In the genomic region with DNA sequence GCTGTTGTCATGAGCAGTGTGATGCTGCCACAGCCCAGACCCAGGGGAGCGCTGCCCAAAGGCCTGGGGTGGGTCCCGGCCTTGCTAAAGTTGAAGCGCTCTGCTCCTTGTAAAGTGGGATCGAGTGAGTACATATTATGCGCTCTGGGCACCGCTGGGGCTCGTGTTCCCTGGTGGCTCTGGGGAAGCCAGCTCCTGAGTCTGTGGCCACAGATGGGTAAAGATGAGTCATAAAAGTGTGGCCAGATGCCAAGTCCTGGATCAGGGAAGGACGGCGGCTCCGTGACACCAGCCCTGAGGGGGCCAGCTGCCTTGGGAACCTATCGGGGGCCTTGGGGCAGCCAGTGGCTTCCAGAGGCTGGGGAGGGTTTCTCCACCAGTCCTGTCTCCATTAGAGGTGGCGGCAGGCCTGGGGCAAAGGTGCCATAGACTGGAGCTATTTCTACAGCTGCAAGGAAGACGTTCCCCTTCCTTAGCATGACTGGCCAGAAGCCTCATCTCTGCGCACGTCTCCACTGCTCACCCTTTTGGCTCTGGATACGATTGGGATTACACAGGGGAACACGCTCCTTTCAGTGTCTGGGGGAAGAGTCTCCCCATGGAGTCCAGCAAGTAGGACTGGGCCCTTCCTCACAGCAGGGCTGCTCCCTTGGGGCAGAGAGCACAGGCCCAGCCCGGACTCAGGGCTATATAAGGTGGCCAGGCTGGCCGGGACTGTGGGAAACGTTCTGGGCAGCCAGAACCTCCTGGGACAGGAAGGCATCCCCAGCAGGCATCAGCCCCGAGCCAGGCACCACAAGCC, we compare ENCODE assay signal across 7 cellular contexts. TPM values are rescaled to one million over a fixed set of nuclear protein-coding genes. Genes with fewer than 3 reads are reported as not detected.
DNase-seq lines count a peak whose midpoint lies in the region; ATAC-seq and TF ChIP-seq lines count a peak whose summit lies in the region.

No MANE protein-coding gene starts in this region.

- H4K20me1 ChIP-seq in SK-N-SH (ENCODE audit: insufficient read depth): 0 out of 2 replicates have a peak, but pooled peaks cover 6% of the 10 kb centered on the region

- no peak for TF ChIP-seq EP300 in SK-N-SH (IDR thresholded peaks at IDR 0.05; ENCODE audit: borderline replicate concordance in 1 of 2, low read depth in 1 of 2, low read length in 1 of 2)

- no peak for TF ChIP-seq RAD21 in SK-N-SH (IDR thresholded peaks at IDR 0.05; ENCODE audit: low read length)

- H3K4me1 Mint-ChIP-seq in mesothelial cell of epicardium: peaks cover 2% of the 10 kb centered on the region

- H3K27ac ChIP-seq in SK-N-SH (ENCODE audit: low read depth in 2 of 2, low read length in 1 of 2): peak overlapping the region in 1 of 2 experiments; percentile 16; a peak in 2 of 4 replicates

- no peaks in the 10 kb centered on the region for H3K9me3 Mint-ChIP-seq in mesothelial cell of epicardium

- 36% methylated on average over 19 of the region's 21 CpGs for WGBS in SK-N-SH (ENCODE audit: low lambda C conversion rate)

- no peak overlapping the region for H3K4me3 ChIP-seq in SK-N-SH (ENCODE audit: low read depth in 2 of 2, low read length in 1 of 2)

- no peaks in the 10 kb centered on the region for H3K27me3 ChIP-seq in SK-N-SH (ENCODE audit: insufficient read depth)

- POLR2A ChIA-PET in SK-N-SH (lab: Yijun Ruan, JAX): interaction anchor here (0.9 kb wide), 1 partner anchor 61 kb away, joined by 5 read pairs; a partner anchor contains a TSS

- H3K79me2 ChIP-seq in SK-N-SH (ENCODE audit: insufficient read depth): no peaks in the 10 kb centered on the region

- H3K9me2 ChIP-seq in SK-N-SH: no peaks in the 10 kb centered on the region

- no peaks in the 10 kb centered on the region for H3K27me3 Mint-ChIP-seq in mesothelial cell of epicardium (ENCODE audit: low read depth)

- H3F3A ChIP-seq in SK-N-SH (replicated peaks; ENCODE audit: insufficient read depth): no peaks in the 10 kb centered on the region

- no peak overlapping the region for H2AFZ ChIP-seq in SK-N-SH (ENCODE audit: low read depth)

- no peak overlapping the region for H3K27ac Mint-ChIP-seq in mesothelial cell of epicardium

- DNase-seq in HPDE6-E6E7 (ENCODE audit: extremely low spot score) (peak; percentile 5), SK-N-SH (peak; percentile 79), foreskin melanocyte (peak; percentile 32), superior temporal gyrus (ENCODE audit: extremely low spot score) (peak; percentile 53), mesothelial cell of epicardium (ENCODE audit: low spot score in 2 of 2, unreplicated experiment in 2 of 2) (no peak), NCI-H128 (lab: John Stamatoyannopoulos, UW; ENCODE audit: unreplicated experiment) (no peak)

- H3K4me3 Mint-ChIP-seq in mesothelial cell of epicardium: no peak overlapping the region

- H3K36me3 Mint-ChIP-seq in mesothelial cell of epicardium: no peaks in the 10 kb centered on the region

- CTCF ChIA-PET in SK-N-SH (lab: Yijun Ruan, JAX): interaction anchor here (0.7 to 2.0 kb wide), 4 partner anchors 11 to 238 kb away, joined by 3 to 5 read pairs (median 3); no protein-coding TSS in a partner anchor

- ATAC-seq in GM21717 (IDR thresholded peaks at IDR 0.05; ENCODE audit: unreplicated experiment): no peak

- peaks cover 4 to 21% of the 10 kb centered on the region in 2 experiments; a peak in 1 of 4 replicates for H3K4me1 ChIP-seq in SK-N-SH (ENCODE audit: control insufficient read depth in 1 of 2, insufficient read depth in 2 of 2, low read depth in 1 of 2, low read length in 1 of 2)

- no peak for TF ChIP-seq CTCF in SK-N-SH (IDR thresholded peaks at IDR 0.05)
- no peak for TF ChIP-seq CTCF in mesothelial cell of epicardium (IDR thresholded peaks at IDR 0.05; ENCODE audit: unreplicated experiment)

- H3K36me3 ChIP-seq in SK-N-SH (replicated peaks in 1 of 2; ENCODE audit: control insufficient read depth in 1 of 2, insufficient read depth in 2 of 2, low read length in 1 of 2): no peaks in the 10 kb centered on the region

- peak overlapping the region; percentile 29; the same call in 1 of the 2 replicates for H3K4me2 ChIP-seq in SK-N-SH

- no peaks in the 10 kb centered on the region for H3K9me3 ChIP-seq in SK-N-SH

- H3K9ac ChIP-seq in SK-N-SH: no peak overlapping the region

TF ChIP-seq in SK-N-SH, 30 proteins besides CTCF, POLR2A, EP300 and RAD21 (continues in another document):
- TF ChIP-seq JUND (IDR thresholded peaks at IDR 0.05): peak; percentile 42; the same call in 1 of the 2 replicates
- peak; percentile 79; the same call in 1 of the 2 replicates for TF ChIP-seq FOSL2 (IDR thresholded peaks at IDR 0.05; ENCODE audit: borderline replicate concordance, low read depth)
- TF ChIP-seq CHD2 (IDR thresholded peaks at IDR 0.05; ENCODE audit: low read length, partially characterized antibody): no peak
- TF ChIP-seq, protein P1, sequence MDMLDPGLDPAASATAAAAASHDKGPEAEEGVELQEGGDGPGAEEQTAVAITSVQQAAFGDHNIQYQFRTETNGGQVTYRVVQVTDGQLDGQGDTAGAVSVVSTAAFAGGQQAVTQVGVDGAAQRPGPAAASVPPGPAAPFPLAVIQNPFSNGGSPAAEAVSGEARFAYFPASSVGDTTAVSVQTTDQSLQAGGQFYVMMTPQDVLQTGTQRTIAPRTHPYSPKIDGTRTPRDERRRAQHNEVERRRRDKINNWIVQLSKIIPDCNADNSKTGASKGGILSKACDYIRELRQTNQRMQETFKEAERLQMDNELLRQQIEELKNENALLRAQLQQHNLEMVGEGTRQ (IDR thresholded peaks at IDR 0.05; ENCODE audit: borderline replicate concordance, low read depth, low read length): no peak
- no peak for TF ChIP-seq RCOR1 (IDR thresholded peaks at IDR 0.05; ENCODE audit: low read length)
- TF ChIP-seq GABPA (IDR thresholded peaks at IDR 0.05; ENCODE audit: low read depth): no peak
- TF ChIP-seq NFIC (IDR thresholded peaks at IDR 0.05; ENCODE audit: borderline replicate concordance): peak; percentile 87
- TF ChIP-seq, protein P2, sequence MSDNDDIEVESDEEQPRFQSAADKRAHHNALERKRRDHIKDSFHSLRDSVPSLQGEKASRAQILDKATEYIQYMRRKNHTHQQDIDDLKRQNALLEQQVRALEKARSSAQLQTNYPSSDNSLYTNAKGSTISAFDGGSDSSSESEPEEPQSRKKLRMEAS (IDR thresholded peaks at IDR 0.05; ENCODE audit: low read depth): no peak
- TF ChIP-seq ELF1 (IDR thresholded peaks at IDR 0.05): no peak
- 0 out of 2 replicates have a peak, but pooled peaks have one; percentile 14 for TF ChIP-seq POLR2AphosphoS5 (IDR thresholded peaks at IDR 0.05; ENCODE audit: low read depth, low read length)
- no peak for TF ChIP-seq MXI1 (IDR thresholded peaks at IDR 0.05; ENCODE audit: low read depth, low read length)
- no peak for TF ChIP-seq TAF1 (IDR thresholded peaks at IDR 0.05; ENCODE audit: borderline replicate concordance, low read depth, low read length)
- TF ChIP-seq TCF12 (IDR thresholded peaks at IDR 0.05): peak; percentile 40; the same call in 1 of the 2 replicates
- TF ChIP-seq FOXM1 (IDR thresholded peaks at IDR 0.05; ENCODE audit: low read depth): no peak
- TF ChIP-seq, protein P3, sequence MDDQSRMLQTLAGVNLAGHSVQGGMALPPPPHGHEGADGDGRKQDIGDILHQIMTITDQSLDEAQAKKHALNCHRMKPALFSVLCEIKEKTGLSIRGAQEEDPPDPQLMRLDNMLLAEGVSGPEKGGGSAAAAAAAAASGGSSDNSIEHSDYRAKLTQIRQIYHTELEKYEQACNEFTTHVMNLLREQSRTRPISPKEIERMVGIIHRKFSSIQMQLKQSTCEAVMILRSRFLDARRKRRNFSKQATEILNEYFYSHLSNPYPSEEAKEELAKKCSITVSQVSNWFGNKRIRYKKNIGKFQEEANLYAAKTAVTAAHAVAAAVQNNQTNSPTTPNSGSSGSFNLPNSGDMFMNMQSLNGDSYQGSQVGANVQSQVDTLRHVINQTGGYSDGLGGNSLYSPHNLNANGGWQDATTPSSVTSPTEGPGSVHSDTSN (IDR thresholded peaks at IDR 0.05): no peak

RNA-seq across cellular contexts. Expression of a gene that starts 1.2 kb away (rescaled TPM):
- 1.1 and 2.0 TPM in 2 replicates for polyA plus RNA-seq in SK-N-SH (2012; rRNA removed)
- 0.27 and 0.41 TPM in 2 replicates for polyA plus RNA-seq in SK-N-SH (2012; cell fraction: cytosol; rRNA removed)
- 18.1 and 28.7 TPM in 2 replicates for polyA plus RNA-seq in SK-N-SH (2012; cell fraction: nucleus; rRNA removed)
- 12.0 to 13.9 TPM (median 13.5 TPM) in 3 replicates for total RNA-seq in mesothelial cell of epicardium

RNA-seq across cellular contexts. Expression of a gene that starts 3.1 kb away (rescaled TPM):
- 0.42 and 0.54 TPM in 2 replicates for polyA plus RNA-seq in SK-N-SH (2012; rRNA removed)
- polyA plus RNA-seq in SK-N-SH (2012; cell fraction: cytosol; rRNA removed): not detected in 2 replicates
- polyA plus RNA-seq in SK-N-SH (2012; cell fraction: nucleus; rRNA removed): 6.0 and 13.8 TPM in 2 replicates
- 1.0 to 2.1 TPM in 2 of 3 replicates, not detected in the other for total RNA-seq in mesothelial cell of epicardium

RNA-seq across cellular contexts. Expression of a gene that starts 37.1 kb away (rescaled TPM):
- polyA plus RNA-seq in SK-N-SH (2012; rRNA removed): 4.3 and 5.3 TPM in 2 replicates
- 2.2 and 2.5 TPM in 2 replicates for polyA plus RNA-seq in SK-N-SH (2012; cell fraction: cytosol; rRNA removed)
- polyA plus RNA-seq in SK-N-SH (2012; cell fraction: nucleus; rRNA removed): 11.0 and 11.8 TPM in 2 replicates
- total RNA-seq in mesothelial cell of epicardium: 22.4 to 25.0 TPM (median 23.1 TPM) in 3 replicates

RNA-seq across cellular contexts. Expression of a gene that starts 54.3 kb away (rescaled TPM):
- not detected in 2 replicates for polyA plus RNA-seq in SK-N-SH (2012; rRNA removed)
- polyA plus RNA-seq in SK-N-SH (2012; cell fraction: cytosol; rRNA removed): not detected in 2 replicates
- not detected in 2 replicates for polyA plus RNA-seq in SK-N-SH (2012; cell fraction: nucleus; rRNA removed)
- total RNA-seq in mesothelial cell of epicardium: not detected in 3 replicates

Comparison
In these comparisons a context has a peak if more than half of its experiments do, and no peak if none do; other contexts are left out.
1. DNase-seq: peak in HPDE6-E6E7 (single experiment), SK-N-SH (single experiment), foreskin melanocyte (single experiment) and superior temporal gyrus (single experiment); none in mesothelial cell of epicardium (0 of 2) and NCI-H128 (single experiment).